ENCODE assay signal across 11 cellular contexts in genomic region chr3:171801738-171802600, GRCh38. TPM values are rescaled to one million over a fixed set of nuclear protein-coding genes. Genes with fewer than 3 reads are reported as not detected.
A peak's percentile ranks its signal among the peaks of the same experiment; 100 is the strongest.
DNase-seq lines count a peak whose midpoint lies in the region; ATAC-seq, FAIRE-seq and TF ChIP-seq lines count a peak whose summit lies in the region.
"Had no signal": no experiment of that assay in that cellular context is flagged by ENCODE, and none has a peak within 500 bp of the region (broad histone marks: within the 10 kb centered on the region; RNA-seq: fewer than 3 reads in every experiment).

No MANE protein-coding gene starts in this region.

- FAIRE-seq in astrocyte (lab: Jason Lieb, UNC): peak; percentile 32

- H3K27ac Mint-ChIP-seq in astrocyte (ENCODE audit: unreplicated experiment) (peak overlapping the region; percentile 83), glutamatergic neuron (ENCODE audit: unreplicated experiment) (no peak overlapping the region)
- H3K27ac Mint-ChIP-seq: neural progenitor cell, type B pancreatic cell had no signal

- TF ChIP-seq CTCF in astrocyte (IDR thresholded peaks at IDR 0.05; ENCODE audit: insufficient read depth, low read depth, low read length): no peak
- no peak for TF ChIP-seq CTCF in glutamatergic neuron (IDR thresholded peaks at IDR 0.05; ENCODE audit: partially characterized antibody, unreplicated experiment)

- 62% methylated on average over 4 of the region's 4 CpGs for WGBS in right cardiac atrium

- H4K20me1 ChIP-seq in astrocyte (ENCODE audit: insufficient read depth, low read length): no peaks in the 10 kb centered on the region

- ATAC-seq in GM19467 (IDR thresholded peaks at IDR 0.05; ENCODE audit: unreplicated experiment): peak; percentile 14
- no peak for ATAC-seq in right cardiac atrium
- no peak for ATAC-seq in HG03280 (IDR thresholded peaks at IDR 0.05; ENCODE audit: unreplicated experiment)
- no peak for ATAC-seq in GM19328 (IDR thresholded peaks at IDR 0.05; ENCODE audit: unreplicated experiment)
- ATAC-seq in GM18873 (IDR thresholded peaks at IDR 0.05; ENCODE audit: low FRiP score, unreplicated experiment): no peak

- no peak overlapping the region for H3K4me3 Mint-ChIP-seq in astrocyte (ENCODE audit: unreplicated experiment)
- no peak overlapping the region for H3K4me3 Mint-ChIP-seq in glutamatergic neuron (ENCODE audit: unreplicated experiment)
- H3K4me3 Mint-ChIP-seq: neural progenitor cell, type B pancreatic cell had no signal

- H3K27ac ChIP-seq in astrocyte (ENCODE audit: low read depth, low read length): peak overlapping the region; percentile 88
- H3K27ac ChIP-seq in right cardiac atrium (ENCODE audit: low read length): peak overlapping the region; percentile 12
- H3K27ac ChIP-seq in substantia nigra (ENCODE audit: low read depth, low read length, poor library complexity, severe bottlenecking): peak overlapping the region; percentile 18
- H3K27ac ChIP-seq: neural progenitor cell had no signal

- H3K27me3 ChIP-seq in astrocyte (ENCODE audit: insufficient read depth, low read length) (no peaks in the 10 kb centered on the region), right cardiac atrium (ENCODE audit: control insufficient read depth, insufficient read depth) (no peaks in the 10 kb centered on the region)
- H3K27me3 ChIP-seq: neural progenitor cell had no signal

- H3K4me2 ChIP-seq in astrocyte (ENCODE audit: low read length): peak overlapping the region; percentile 56
- H3K4me2 ChIP-seq: neural progenitor cell had no signal

- peaks cover 13% of the 10 kb centered on the region for H3K79me2 ChIP-seq in astrocyte (ENCODE audit: insufficient read depth, low read length)

- no peak overlapping the region for H2AFZ ChIP-seq in astrocyte (ENCODE audit: low read depth, low read length)
- H2AFZ ChIP-seq: neural progenitor cell had no signal

- peaks cover 53% of the 10 kb centered on the region for H3K4me1 ChIP-seq in astrocyte (ENCODE audit: insufficient read depth, low read length)
- H3K4me1 ChIP-seq in right cardiac atrium (ENCODE audit: control insufficient read depth, insufficient read depth, low read length): peaks cover 8% of the 10 kb centered on the region
- H3K4me1 ChIP-seq: neural progenitor cell had no signal

- no peaks in the 10 kb centered on the region for H3K36me3 ChIP-seq in astrocyte (ENCODE audit: insufficient read depth, low read length)
- H3K36me3 ChIP-seq: neural progenitor cell had no signal

- peak; percentile 94 for DNase-seq in astrocyte (ENCODE audit: low read depth)
- no peak for DNase-seq in right cardiac atrium
- no peak for DNase-seq in substantia nigra (lab: John Stamatoyannopoulos, UW)
- DNase-seq in glutamatergic neuron: no peak

- intact Hi-C loops in right cardiac atrium (cut with DNase I): no loop called here

- H3K27me3 Mint-ChIP-seq in astrocyte (ENCODE audit: low read depth, unreplicated experiment) (no peaks in the 10 kb centered on the region), glutamatergic neuron (ENCODE audit: unreplicated experiment) (no peaks in the 10 kb centered on the region)
- H3K27me3 Mint-ChIP-seq: type B pancreatic cell had no signal

- H3K4me1 Mint-ChIP-seq in astrocyte (ENCODE audit: low read depth, unreplicated experiment): peaks cover 31% of the 10 kb centered on the region
- no peaks in the 10 kb centered on the region for H3K4me1 Mint-ChIP-seq in glutamatergic neuron (ENCODE audit: low read depth, unreplicated experiment)

- H3K4me3 ChIP-seq in astrocyte (ENCODE audit: insufficient read depth, low read depth, low read length): no peak overlapping the region
- H3K4me3 ChIP-seq in right cardiac atrium (ENCODE audit: low read length): no peak overlapping the region
- H3K4me3 ChIP-seq: neural progenitor cell had no signal

- H3K36me3 Mint-ChIP-seq in astrocyte (ENCODE audit: low read depth, unreplicated experiment): no peaks in the 10 kb centered on the region
- H3K36me3 Mint-ChIP-seq in glutamatergic neuron (ENCODE audit: unreplicated experiment): no peaks in the 10 kb centered on the region
- H3K36me3 Mint-ChIP-seq: neural progenitor cell, type B pancreatic cell had no signal

- no peaks in the 10 kb centered on the region for H3K9me3 ChIP-seq in astrocyte (ENCODE audit: insufficient read depth, low read depth, low read length)
- no peaks in the 10 kb centered on the region for H3K9me3 ChIP-seq in right cardiac atrium (ENCODE audit: control insufficient read depth, low read length)

- H3K9me3 Mint-ChIP-seq in astrocyte (ENCODE audit: unreplicated experiment): no peaks in the 10 kb centered on the region
- no peaks in the 10 kb centered on the region for H3K9me3 Mint-ChIP-seq in glutamatergic neuron (ENCODE audit: unreplicated experiment)
- H3K9me3 Mint-ChIP-seq: type B pancreatic cell had no signal

- H3K9ac ChIP-seq in astrocyte (ENCODE audit: low read length): peak overlapping the region; percentile 69
- H3K9ac ChIP-seq: neural progenitor cell had no signal

RNA-seq across cellular contexts. Expression of gene PLD1, which starts 8.3 kb away (rescaled TPM):
- 21.5 and 24.0 TPM in 2 replicates for total RNA-seq in astrocyte
- total RNA-seq in right cardiac atrium: 10 to 100 TPM; 49.0 to 79.5 (median 59.9) TPM
- 17.0 TPM for polyA plus RNA-seq in right cardiac atrium
- 0.61 TPM for total RNA-seq in glutamatergic neuron (ENCODE audit: unreplicated experiment)

RNA-seq across cellular contexts. Expression of gene TMEM212, which starts 41.2 kb away (rescaled TPM):
- total RNA-seq in astrocyte (not detected in 2 replicates), right cardiac atrium (not detected), glutamatergic neuron (ENCODE audit: unreplicated experiment) (not detected)
- polyA plus RNA-seq in right cardiac atrium: not detected
- total RNA-seq: cerebellum had no signal

Comparison
In these comparisons a context has a peak if more than half of its experiments do, and no peak if none do; other contexts are left out.
1. H3K27ac ChIP-seq: peak in every context shown above with its lines; median percentile 88 in astrocyte; 18 in substantia nigra; 12 in right cardiac atrium.
2. RNA of gene PLD1, which starts 8.3 kb away (total RNA-seq): 49.0 to 79.5 TPM in right cardiac atrium and 21.5 to 24.0 TPM in astrocyte; 0.61 TPM in glutamatergic neuron (single experiment); every median in the first group is over 10 times any median in the second.